23 cellular contexts compared by ENCODE assay signal in the genomic region with DNA sequence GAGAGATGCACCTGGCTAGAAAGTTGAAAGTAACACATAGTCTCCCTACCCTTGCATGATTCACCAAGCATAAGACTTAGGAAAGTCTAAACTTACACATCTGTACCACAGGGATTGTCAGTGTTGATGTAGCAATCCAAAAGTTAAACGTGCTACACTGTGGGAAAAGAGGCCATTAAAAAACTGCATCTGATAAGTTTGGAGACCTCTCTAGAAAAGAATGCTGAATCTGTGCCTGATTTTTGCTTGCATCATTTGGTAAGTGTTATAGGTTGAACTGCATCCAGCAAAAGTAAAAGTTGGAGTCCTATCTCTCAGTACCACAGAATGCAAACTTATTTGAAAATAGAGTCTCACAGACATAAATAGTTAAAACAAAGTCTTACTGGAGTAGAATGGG.
DNase-seq lines count a peak whose midpoint lies in the region; ATAC-seq, FAIRE-seq and TF ChIP-seq lines count a peak whose summit lies in the region.
"Had no signal": no experiment of that assay in that cellular context is flagged by ENCODE, and none has a peak within 500 bp of the region (broad histone marks: within the 10 kb centered on the region; RNA-seq: fewer than 3 reads in every experiment).

No MANE protein-coding gene starts in this region.

- peak; percentile 26 for FAIRE-seq in astrocyte (lab: Jason Lieb, UNC)
- FAIRE-seq in GM12892 (lab: Jason Lieb, UNC), result no peak
- FAIRE-seq: A204.1, HTR-8/SVneo had no signal

- CTCF ChIA-PET in BJ (lab: Yijun Ruan, JAX), result no interaction called here

- no peaks in the 10 kb centered on the region for H3K4me1 ChIP-seq in astrocyte (ENCODE audit: insufficient read depth, low read length)
- H3K4me1 ChIP-seq: BLaER1 treated with 17β-estradiol and CSF1 and Interleukin-3, amounts not matched to agents 10 nM and 100 nM had no signal

- no peak overlapping the region for H3K27ac Mint-ChIP-seq in astrocyte (ENCODE audit: unreplicated experiment)
- H3K27ac Mint-ChIP-seq: CD8-positive, alpha-beta T cell; HFFc6; IgD-negative memory B cell had no signal

- H3K27me3 Mint-ChIP-seq in astrocyte (ENCODE audit: low read depth, unreplicated experiment), result no peaks in the 10 kb centered on the region
- H3K27me3 Mint-ChIP-seq: IgD-negative memory B cell had no signal

- H3K36me3 ChIP-seq in BJ (ENCODE audit: control insufficient read depth, insufficient read depth, low read length) (no peaks in the 10 kb centered on the region), astrocyte (ENCODE audit: insufficient read depth, low read length) (no peaks in the 10 kb centered on the region)
- H3K36me3 ChIP-seq: BLaER1 treated with 17β-estradiol and CSF1 and Interleukin-3, amounts not matched to agents 10 nM and 100 nM had no signal

- H2AFZ ChIP-seq in astrocyte (ENCODE audit: low read depth, low read length), result no peak overlapping the region

- H3K27ac ChIP-seq in astrocyte (ENCODE audit: low read depth, low read length), result no peak overlapping the region
- H3K27ac ChIP-seq: BLaER1 treated with 17β-estradiol and CSF1 and Interleukin-3, amounts not matched to agents 10 nM and 100 nM had no signal

- no peak for ATAC-seq in GM19452 (IDR thresholded peaks at IDR 0.05; ENCODE audit: unreplicated experiment)
- ATAC-seq: CD8-positive, alpha-beta T cell; HCT116 had no signal

- no peaks in the 10 kb centered on the region for H3K9me3 ChIP-seq in astrocyte (ENCODE audit: insufficient read depth, low read depth, low read length)
- H3K9me3 ChIP-seq: BLaER1 treated with 17β-estradiol and CSF1 and Interleukin-3, amounts not matched to agents 10 nM and 100 nM had no signal

- H3K4me3 ChIP-seq in BJ (ENCODE audit: low read depth, low read length) (no peak overlapping the region), astrocyte (ENCODE audit: insufficient read depth, low read depth, low read length) (no peak overlapping the region), fibroblast of the aortic adventitia (ENCODE audit: low read depth, low read length) (no peak overlapping the region)
- H3K4me3 ChIP-seq: BLaER1 treated with 17β-estradiol and CSF1 and Interleukin-3, amounts not matched to agents 10 nM and 100 nM had no signal

- H3K79me2 ChIP-seq in astrocyte (ENCODE audit: insufficient read depth, low read length), result no peaks in the 10 kb centered on the region

- H4K20me1 ChIP-seq in astrocyte (ENCODE audit: insufficient read depth, low read length), result no peaks in the 10 kb centered on the region
- H4K20me1 ChIP-seq: BLaER1 treated with 17β-estradiol and CSF1 and Interleukin-3, amounts not matched to agents 10 nM and 100 nM had no signal

- H3K4me1 Mint-ChIP-seq in astrocyte (ENCODE audit: low read depth, unreplicated experiment), result peaks cover 2% of the 10 kb centered on the region

- TF ChIP-seq POLR2A in GM12892 (IDR thresholded peaks at IDR 0.05; ENCODE audit: low read depth, low read length), result no peak

- no peaks in the 10 kb centered on the region for H3K36me3 Mint-ChIP-seq in astrocyte (ENCODE audit: low read depth, unreplicated experiment)
- H3K36me3 Mint-ChIP-seq: CD8-positive, alpha-beta T cell; IgD-negative memory B cell had no signal

- H3K4me2 ChIP-seq in astrocyte (ENCODE audit: low read length), result no peak overlapping the region
- H3K4me2 ChIP-seq: BLaER1 treated with 17β-estradiol and CSF1 and Interleukin-3, amounts not matched to agents 10 nM and 100 nM had no signal

- POLR2A ChIA-PET in BJ (lab: Charles Lee), result interaction anchor here (0.6 kb wide), 1 partner anchor 89 kb away, joined by 10 read pairs; no protein-coding TSS in a partner anchor

- TF ChIP-seq CTCF in BJ (IDR thresholded peaks at IDR 0.05; ENCODE audit: insufficient read depth, low read depth, low read length) (no peak), astrocyte (IDR thresholded peaks at IDR 0.05; ENCODE audit: insufficient read depth, low read depth, low read length) (no peak), fibroblast of the aortic adventitia (IDR thresholded peaks at IDR 0.05; ENCODE audit: insufficient read depth, low read length) (no peak)

- no peak overlapping the region for H3K4me3 Mint-ChIP-seq in astrocyte (ENCODE audit: unreplicated experiment)
- H3K4me3 Mint-ChIP-seq: CD8-positive, alpha-beta T cell; HFFc6; IgD-negative memory B cell had no signal

- no peak overlapping the region for H3K9ac ChIP-seq in astrocyte (ENCODE audit: low read length)
- H3K9ac ChIP-seq: BLaER1 treated with 17β-estradiol and CSF1 and Interleukin-3, amounts not matched to agents 10 nM and 100 nM had no signal

- DNase-seq in BJ (ENCODE audit: low read depth) (peak; percentile 76), GM04504 (ENCODE audit: low read depth) (peak; percentile 39), astrocyte (ENCODE audit: low read depth) (no peak), fibroblast of the aortic adventitia (ENCODE audit: low read depth) (peak; percentile 27), globus pallidus (ENCODE audit: low spot score) (no peak), GM12892 (ENCODE audit: insufficient read length) (no peak)
- no peak for DNase-seq in activated CD4-positive, alpha-beta T cell treated with anti-CD3 and anti-CD28 coated beads for 1 hour
- DNase-seq: ACHN; Calu3; CD8-positive, alpha-beta T cell; DMS79 treated with DMSO at 0.1 percent for 48 hours; EL; GOT3; H7; HFFc6; Karpas-422; KBM-7 had no signal

- no peaks in the 10 kb centered on the region for H3K27me3 ChIP-seq in BJ (ENCODE audit: control insufficient read depth, insufficient read depth, low read length)
- no peaks in the 10 kb centered on the region for H3K27me3 ChIP-seq in astrocyte (ENCODE audit: insufficient read depth, low read length)
- H3K27me3 ChIP-seq: BLaER1 treated with 17β-estradiol and CSF1 and Interleukin-3, amounts not matched to agents 10 nM and 100 nM had no signal

- no peaks in the 10 kb centered on the region for H3K9me3 Mint-ChIP-seq in astrocyte (ENCODE audit: unreplicated experiment)
- H3K9me3 Mint-ChIP-seq: CD8-positive, alpha-beta T cell; HFFc6 had no signal

Comparison
In these comparisons a context has a peak if more than half of its experiments do, and no peak if none do; other contexts are left out.
1. DNase-seq: peak in BJ (single experiment), GM04504 (single experiment) and fibroblast of the aortic adventitia (single experiment); none in astrocyte (single experiment), activated CD4-positive, alpha-beta T cell treated with anti-CD3 and anti-CD28 coated beads for 1 hour (single experiment), globus pallidus (single experiment) and GM12892 (single experiment).